In genomic region chr1:62336638-62337534, GRCh38 we compare ENCODE assay signal across 18 cellular contexts. TPM values are rescaled to one million over a fixed set of nuclear protein-coding genes. Genes with fewer than 3 reads are reported as not detected.
A peak's percentile ranks its signal among the peaks of the same experiment; 100 is the strongest.
DNase-seq lines count a peak whose midpoint lies in the region; ATAC-seq and TF ChIP-seq lines count a peak whose summit lies in the region.
"Had no signal": no experiment of that assay in that cellular context is flagged by ENCODE, and none has a peak within 500 bp of the region (broad histone marks: within the 10 kb centered on the region; RNA-seq: fewer than 3 reads in every experiment).

No MANE protein-coding gene starts in this region.

- H3K9me3 ChIP-seq in body of pancreas (no peaks in the 10 kb centered on the region), testis (no peaks in the 10 kb centered on the region)
- H3K9me3 ChIP-seq: BE2C, SJCRH30 had no signal

- 75 to 77% methylated on average over 12 to 13 of the region's 13 CpGs for WGBS in body of pancreas, 2 donors
- WGBS in testis, 2 donors, result 36 to 49% methylated on average over 13 of the region's 13 CpGs

- ATAC-seq in body of pancreas, result peak; percentile 17
- ATAC-seq in Right ventricle myocardium superior (ENCODE audit: poor library complexity), result peak; percentile 56
- no peak for ATAC-seq in HG02759 (IDR thresholded peaks at IDR 0.05; ENCODE audit: unreplicated experiment)
- ATAC-seq in left colon, result no peak

- H3K4me1 ChIP-seq in body of pancreas, result peaks cover 4% of the 10 kb centered on the region
- H3K4me1 ChIP-seq in testis, result peaks cover 16% of the 10 kb centered on the region
- H3K4me1 ChIP-seq: BE2C had no signal

- H3K4me1 Mint-ChIP-seq in mesothelial cell of epicardium, result peaks cover 24% of the 10 kb centered on the region
- H3K4me1 Mint-ChIP-seq: activated naive CD4-positive, alpha-beta T cell treated with anti-CD3 and anti-CD28 coated beads, Interleukin-2, amount 10 ng/mL, durations not matched to agents 7 days and 5 days had no signal

- H3K36me3 Mint-ChIP-seq in mesothelial cell of epicardium, result no peaks in the 10 kb centered on the region
- H3K36me3 Mint-ChIP-seq: activated naive CD4-positive, alpha-beta T cell treated with anti-CD3 and anti-CD28 coated beads, Interleukin-2, amount 10 ng/mL, durations not matched to agents 7 days and 5 days; brain had no signal

- peak overlapping the region in 1 of 4 donors; percentile 11 for H3K27ac ChIP-seq in body of pancreas
- H3K27ac ChIP-seq in testis, result peak overlapping the region; percentile 68 to 80
- H3K27ac ChIP-seq: HL-60, KMS-11, SJCRH30 had no signal

- H3K27me3 ChIP-seq in body of pancreas (no peaks in the 10 kb centered on the region), testis (no peaks in the 10 kb centered on the region)
- H3K27me3 ChIP-seq: BE2C, SJCRH30 had no signal

- TF ChIP-seq CTCF in body of pancreas (IDR thresholded peaks at IDR 0.05), result no peak
- TF ChIP-seq CTCF in mesothelial cell of epicardium (IDR thresholded peaks at IDR 0.05; ENCODE audit: unreplicated experiment), result no peak
- TF ChIP-seq CTCF in testis (IDR thresholded peaks at IDR 0.05), result no peak

- H3K4me3 Mint-ChIP-seq in mesothelial cell of epicardium, result no peak overlapping the region
- H3K4me3 Mint-ChIP-seq: activated naive CD4-positive, alpha-beta T cell treated with anti-CD3 and anti-CD28 coated beads, Interleukin-2, amount 10 ng/mL, durations not matched to agents 7 days and 5 days had no signal

- DNase-seq in body of pancreas (peak in 1 of 4 donors; percentile 42), Right ventricle myocardium superior (no peak), mesothelial cell of epicardium (ENCODE audit: low spot score in 2 of 2, unreplicated experiment in 2 of 2) (no peak), testis (peak; percentile 42), left colon (no peak)
- DNase-seq in activated effector memory CD4-positive, alpha-beta T cell treated with anti-CD3 and anti-CD28 coated beads, Interleukin-2, amount 50 U/mL, for 16 hours, result no peak
- DNase-seq: activated CD8-positive, alpha-beta memory T cell treated with anti-CD3 and anti-CD28 coated beads, Interleukin-2, amount 50 U/mL, for 4 hours; activated naive CD4-positive, alpha-beta T cell treated with anti-CD3 and anti-CD28 coated beads, Interleukin-2, amount 10 ng/mL, durations not matched to agents 7 days and 5 days; BE2C; NCI-H1417 treated with DMSO at 0.1 percent for 48 hours; NCI-H446; SJCRH30 had no signal

- H3K36me3 ChIP-seq in body of pancreas (replicated peaks in 1 of 2; ENCODE audit: insufficient read depth in 1 of 2, low read depth in 2 of 2), result no peaks in the 10 kb centered on the region
- no peaks in the 10 kb centered on the region for H3K36me3 ChIP-seq in testis (ENCODE audit: low read depth, missing control alignments)
- H3K36me3 ChIP-seq: BE2C, SJCRH30 had no signal

- H3K27ac Mint-ChIP-seq in mesothelial cell of epicardium, result peak overlapping the region; percentile 26
- H3K27ac Mint-ChIP-seq: activated naive CD4-positive, alpha-beta T cell treated with anti-CD3 and anti-CD28 coated beads, Interleukin-2, amount 10 ng/mL, durations not matched to agents 7 days and 5 days had no signal

- intact Hi-C loops in body of pancreas (cut with DNase I), result no loop called here
- intact Hi-C loops in Right ventricle myocardium superior (cut with DNase I), result no loop called here
- intact Hi-C loops in testis (cut with DNase I; ENCODE audit: low total_unique reads), result no loop called here
- intact Hi-C loops in left colon (cut with DNase I, micrococcal nuclease), result no loop called here

- no peak for TF ChIP-seq POLR2A in body of pancreas (IDR thresholded peaks at IDR 0.05)
- no peak for TF ChIP-seq POLR2A in testis (IDR thresholded peaks at IDR 0.05)

- no peak overlapping the region for H3K4me3 ChIP-seq in body of pancreas
- no peak overlapping the region for H3K4me3 ChIP-seq in testis
- H3K4me3 ChIP-seq: SJCRH30 had no signal

- no peaks in the 10 kb centered on the region for H3K27me3 Mint-ChIP-seq in mesothelial cell of epicardium (ENCODE audit: low read depth)
- H3K27me3 Mint-ChIP-seq: activated naive CD4-positive, alpha-beta T cell treated with anti-CD3 and anti-CD28 coated beads, Interleukin-2, amount 10 ng/mL, durations not matched to agents 7 days and 5 days; brain had no signal

- H3K9me3 Mint-ChIP-seq in mesothelial cell of epicardium, result peaks cover 4% of the 10 kb centered on the region
- H3K9me3 Mint-ChIP-seq: activated naive CD4-positive, alpha-beta T cell treated with anti-CD3 and anti-CD28 coated beads, Interleukin-2, amount 10 ng/mL, durations not matched to agents 7 days and 5 days had no signal

RNA-seq across cellular contexts. Expression of gene KANK4, which starts 17.7 kb away (rescaled TPM):
- total RNA-seq in body of pancreas, result 10 to 100 TPM in 1 of 2 donors, 1 to 10 TPM in 1; 9.1 to 23.7 TPM
- 0.38 TPM for total RNA-seq in Right ventricle myocardium superior
- 34.3 to 36.5 TPM (median 35.2 TPM) in 3 replicates for total RNA-seq in mesothelial cell of epicardium
- 1 to 10 TPM; 2.9 to 5.2 TPM for total RNA-seq in testis
- polyA plus RNA-seq in testis (ENCODE audit: insufficient read depth, low read depth, low replicate concordance), result 2.4 TPM
- 1 to 10 TPM in 1 of 2 donors, under 1 TPM in 1; 0.50 to 2.8 TPM for total RNA-seq in left colon
- total RNA-seq: osteocyte; T-helper 2 cell treated with Interferon-gamma antibody and Interleukin-4, amounts not matched to agents 100 ng/mL and 5 ng/mL, for 36 hours had no signal

Comparison
In these comparisons a context has a peak if more than half of its experiments do, and no peak if none do; other contexts are left out.
1. ATAC-seq: peak in body of pancreas (single experiment) and Right ventricle myocardium superior (single experiment); none in HG02759 (single experiment) and left colon (single experiment).